ENCODE assay signal across 1 cellular context in genomic region chr2:15647622-15648590, GRCh38.
TF ChIP-seq lines count a peak whose summit lies in the region.

No MANE protein-coding gene starts in this region.

TF ChIP-seq in H1, 55 proteins besides CTCF, POLR2A, EP300 and RAD21:
- TF ChIP-seq MAFK (IDR thresholded peaks at IDR 0.05; ENCODE audit: low read depth, low read length) (no peak), CEBPB (IDR thresholded peaks at IDR 0.05; ENCODE audit: low read depth, low read length) (no peak), POLR2AphosphoS5 (IDR thresholded peaks at IDR 0.05; ENCODE audit: low read depth, low read length) (no peak), SUZ12 (IDR thresholded peaks at IDR 0.05; ENCODE audit: low read length) (no peak), KDM5A (IDR thresholded peaks at IDR 0.05; ENCODE audit: low read length) (no peak), TBP (IDR thresholded peaks at IDR 0.05; ENCODE audit: low read depth, low read length) (no peak), ASH2L (IDR thresholded peaks at IDR 0.05; ENCODE audit: low read length) (no peak), KDM4A (IDR thresholded peaks at IDR 0.05; ENCODE audit: low read depth, low read length, severe bottlenecking) (no peak), TCF12 (IDR thresholded peaks at IDR 0.05; ENCODE audit: low read depth, low read length) (no peak), HDAC2 (IDR thresholded peaks at IDR 0.05; ENCODE audit: borderline replicate concordance in 1 of 2, low read depth in 2 of 2, low read length in 2 of 2) (no peak), SIN3A (conservative IDR thresholded peaks at IDR 0.05 in 1 of 2, IDR thresholded peaks at IDR 0.05 in 1 of 2; ENCODE audit: low read depth in 1 of 2, low read length in 2 of 2) (no peak), CBX5 (IDR thresholded peaks at IDR 0.05; ENCODE audit: low read depth, low read length) (no peak), SP2 (IDR thresholded peaks at IDR 0.05; ENCODE audit: low read length) (no peak), HDAC6 (IDR thresholded peaks at IDR 0.05; ENCODE audit: low read depth, low read length) (no peak)
- TF ChIP-seq, protein P1, sequence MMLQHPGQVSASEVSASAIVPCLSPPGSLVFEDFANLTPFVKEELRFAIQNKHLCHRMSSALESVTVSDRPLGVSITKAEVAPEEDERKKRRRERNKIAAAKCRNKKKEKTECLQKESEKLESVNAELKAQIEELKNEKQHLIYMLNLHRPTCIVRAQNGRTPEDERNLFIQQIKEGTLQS (IDR thresholded peaks at IDR 0.05; ENCODE audit: insufficient read depth, low read depth, low read length): no peak
